ENCODE assay signal across 2 cellular contexts in the genomic region with DNA sequence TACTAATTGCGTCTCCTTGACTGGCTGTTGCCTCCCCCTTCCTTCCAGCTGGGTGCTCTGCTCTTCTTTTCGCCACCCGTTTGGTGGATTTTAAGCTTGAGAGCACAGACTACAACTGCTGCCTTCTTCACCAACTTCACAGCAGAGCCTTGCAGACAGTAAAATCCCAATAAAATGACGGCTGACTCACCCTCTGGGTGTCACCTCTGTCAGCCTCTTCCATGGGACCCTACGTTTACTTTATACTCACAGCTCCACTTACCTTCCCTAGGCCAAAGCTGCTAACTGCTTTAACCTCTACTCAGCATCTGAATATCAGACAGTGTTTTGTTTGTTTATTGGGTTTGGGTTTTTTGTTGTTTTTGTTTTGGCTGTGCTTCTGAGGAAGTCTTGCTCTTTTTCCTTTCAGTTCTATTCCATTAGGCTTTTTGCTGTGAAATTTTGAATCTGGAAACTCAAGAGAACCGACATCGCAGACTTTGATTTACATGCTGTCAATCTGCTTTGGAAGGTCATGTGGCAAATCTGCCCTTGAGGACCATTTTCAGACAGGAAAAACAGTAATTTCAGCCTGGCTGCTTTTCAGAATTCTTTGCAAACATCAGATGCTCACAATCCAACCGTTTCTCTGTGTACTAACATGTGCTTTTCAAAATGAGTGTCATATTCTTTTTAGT.
TF ChIP-seq lines count a peak whose summit lies in the region.

No MANE protein-coding gene starts in this region.

TF ChIP-seq in neural cell, 6 proteins besides CTCF, POLR2A, EP300 and RAD21:
- no peak for TF ChIP-seq POLR2AphosphoS5 (IDR thresholded peaks at IDR 0.05)
- TF ChIP-seq, protein P1, sequence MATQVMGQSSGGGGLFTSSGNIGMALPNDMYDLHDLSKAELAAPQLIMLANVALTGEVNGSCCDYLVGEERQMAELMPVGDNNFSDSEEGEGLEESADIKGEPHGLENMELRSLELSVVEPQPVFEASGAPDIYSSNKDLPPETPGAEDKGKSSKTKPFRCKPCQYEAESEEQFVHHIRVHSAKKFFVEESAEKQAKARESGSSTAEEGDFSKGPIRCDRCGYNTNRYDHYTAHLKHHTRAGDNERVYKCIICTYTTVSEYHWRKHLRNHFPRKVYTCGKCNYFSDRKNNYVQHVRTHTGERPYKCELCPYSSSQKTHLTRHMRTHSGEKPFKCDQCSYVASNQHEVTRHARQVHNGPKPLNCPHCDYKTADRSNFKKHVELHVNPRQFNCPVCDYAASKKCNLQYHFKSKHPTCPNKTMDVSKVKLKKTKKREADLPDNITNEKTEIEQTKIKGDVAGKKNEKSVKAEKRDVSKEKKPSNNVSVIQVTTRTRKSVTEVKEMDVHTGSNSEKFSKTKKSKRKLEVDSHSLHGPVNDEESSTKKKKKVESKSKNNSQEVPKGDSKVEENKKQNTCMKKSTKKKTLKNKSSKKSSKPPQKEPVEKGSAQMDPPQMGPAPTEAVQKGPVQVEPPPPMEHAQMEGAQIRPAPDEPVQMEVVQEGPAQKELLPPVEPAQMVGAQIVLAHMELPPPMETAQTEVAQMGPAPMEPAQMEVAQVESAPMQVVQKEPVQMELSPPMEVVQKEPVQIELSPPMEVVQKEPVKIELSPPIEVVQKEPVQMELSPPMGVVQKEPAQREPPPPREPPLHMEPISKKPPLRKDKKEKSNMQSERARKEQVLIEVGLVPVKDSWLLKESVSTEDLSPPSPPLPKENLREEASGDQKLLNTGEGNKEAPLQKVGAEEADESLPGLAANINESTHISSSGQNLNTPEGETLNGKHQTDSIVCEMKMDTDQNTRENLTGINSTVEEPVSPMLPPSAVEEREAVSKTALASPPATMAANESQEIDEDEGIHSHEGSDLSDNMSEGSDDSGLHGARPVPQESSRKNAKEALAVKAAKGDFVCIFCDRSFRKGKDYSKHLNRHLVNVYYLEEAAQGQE (IDR thresholded peaks at IDR 0.05; ENCODE audit: borderline replicate concordance), result no peak
- peak; percentile 47 for TF ChIP-seq MXI1 (conservative IDR thresholded peaks at IDR 0.05; ENCODE audit: poor library complexity, severe bottlenecking)

TF ChIP-seq in HepG2, 621 proteins besides CTCF, POLR2A, EP300 and RAD21:
- TF ChIP-seq RFXAP (CRISPR knock-in tag; IDR thresholded peaks at IDR 0.05; ENCODE audit: borderline replicate concordance) (no peak), ZNF446 (CRISPR knock-in tag; IDR thresholded peaks at IDR 0.05) (no peak), MAZ (IDR thresholded peaks at IDR 0.05; ENCODE audit: borderline replicate concordance, low read depth, low read length) (no peak), MAZ (CRISPR knock-in tag; IDR thresholded peaks at IDR 0.05; ENCODE audit: low read depth) (no peak), ZNF644 (CRISPR knock-in tag; IDR thresholded peaks at IDR 0.05; ENCODE audit: low read depth) (no peak), NR3C1 (CRISPR knock-in tag; IDR thresholded peaks at IDR 0.05) (no peak), BRCA1 (CRISPR knock-in tag; IDR thresholded peaks at IDR 0.05) (no peak), ZNF777 (CRISPR knock-in tag; IDR thresholded peaks at IDR 0.05) (no peak), TCF7 (IDR thresholded peaks at IDR 0.05; ENCODE audit: low read depth) (no peak), NFE2 (CRISPR knock-in tag; IDR thresholded peaks at IDR 0.05) (no peak), TBL1XR1 (IDR thresholded peaks at IDR 0.05; ENCODE audit: borderline replicate concordance, low read length, partially characterized antibody) (no peak), ZNF619 (CRISPR knock-in tag; IDR thresholded peaks at IDR 0.05) (no peak), U2AF2 (IDR thresholded peaks at IDR 0.05; ENCODE audit: low read depth, low read length) (no peak), RNF2 (conservative IDR thresholded peaks at IDR 0.05; ENCODE audit: low read depth) (no peak), GPN1 (CRISPR knock-in tag; IDR thresholded peaks at IDR 0.05; ENCODE audit: borderline replicate concordance) (no peak), CCAR2 (optimal IDR thresholded peaks at IDR 0.05; ENCODE audit: low read depth, low read length) (no peak)
- TF ChIP-seq, protein P2, sequence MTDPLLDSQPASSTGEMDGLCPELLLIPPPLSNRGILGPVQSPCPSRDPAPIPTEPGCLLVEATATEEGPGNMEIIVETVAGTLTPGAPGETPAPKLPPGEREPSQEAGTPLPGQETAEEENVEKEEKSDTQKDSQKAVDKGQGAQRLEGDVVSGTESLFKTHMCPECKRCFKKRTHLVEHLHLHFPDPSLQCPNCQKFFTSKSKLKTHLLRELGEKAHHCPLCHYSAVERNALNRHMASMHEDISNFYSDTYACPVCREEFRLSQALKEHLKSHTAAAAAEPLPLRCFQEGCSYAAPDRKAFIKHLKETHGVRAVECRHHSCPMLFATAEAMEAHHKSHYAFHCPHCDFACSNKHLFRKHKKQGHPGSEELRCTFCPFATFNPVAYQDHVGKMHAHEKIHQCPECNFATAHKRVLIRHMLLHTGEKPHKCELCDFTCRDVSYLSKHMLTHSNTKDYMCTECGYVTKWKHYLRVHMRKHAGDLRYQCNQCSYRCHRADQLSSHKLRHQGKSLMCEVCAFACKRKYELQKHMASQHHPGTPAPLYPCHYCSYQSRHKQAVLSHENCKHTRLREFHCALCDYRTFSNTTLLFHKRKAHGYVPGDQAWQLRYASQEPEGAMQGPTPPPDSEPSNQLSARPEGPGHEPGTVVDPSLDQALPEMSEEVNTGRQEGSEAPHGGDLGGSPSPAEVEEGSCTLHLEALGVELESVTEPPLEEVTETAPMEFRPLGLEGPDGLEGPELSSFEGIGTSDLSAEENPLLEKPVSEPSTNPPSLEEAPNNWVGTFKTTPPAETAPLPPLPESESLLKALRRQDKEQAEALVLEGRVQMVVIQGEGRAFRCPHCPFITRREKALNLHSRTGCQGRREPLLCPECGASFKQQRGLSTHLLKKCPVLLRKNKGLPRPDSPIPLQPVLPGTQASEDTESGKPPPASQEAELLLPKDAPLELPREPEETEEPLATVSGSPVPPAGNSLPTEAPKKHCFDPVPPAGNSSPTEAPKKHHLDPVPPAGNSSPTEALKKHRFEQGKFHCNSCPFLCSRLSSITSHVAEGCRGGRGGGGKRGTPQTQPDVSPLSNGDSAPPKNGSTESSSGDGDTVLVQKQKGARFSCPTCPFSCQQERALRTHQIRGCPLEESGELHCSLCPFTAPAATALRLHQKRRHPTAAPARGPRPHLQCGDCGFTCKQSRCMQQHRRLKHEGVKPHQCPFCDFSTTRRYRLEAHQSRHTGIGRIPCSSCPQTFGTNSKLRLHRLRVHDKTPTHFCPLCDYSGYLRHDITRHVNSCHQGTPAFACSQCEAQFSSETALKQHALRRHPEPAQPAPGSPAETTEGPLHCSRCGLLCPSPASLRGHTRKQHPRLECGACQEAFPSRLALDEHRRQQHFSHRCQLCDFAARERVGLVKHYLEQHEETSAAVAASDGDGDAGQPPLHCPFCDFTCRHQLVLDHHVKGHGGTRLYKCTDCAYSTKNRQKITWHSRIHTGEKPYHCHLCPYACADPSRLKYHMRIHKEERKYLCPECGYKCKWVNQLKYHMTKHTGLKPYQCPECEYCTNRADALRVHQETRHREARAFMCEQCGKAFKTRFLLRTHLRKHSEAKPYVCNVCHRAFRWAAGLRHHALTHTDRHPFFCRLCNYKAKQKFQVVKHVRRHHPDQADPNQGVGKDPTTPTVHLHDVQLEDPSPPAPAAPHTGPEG (CRISPR knock-in tag; IDR thresholded peaks at IDR 0.05), result no peak
- TF ChIP-seq, protein P3, sequence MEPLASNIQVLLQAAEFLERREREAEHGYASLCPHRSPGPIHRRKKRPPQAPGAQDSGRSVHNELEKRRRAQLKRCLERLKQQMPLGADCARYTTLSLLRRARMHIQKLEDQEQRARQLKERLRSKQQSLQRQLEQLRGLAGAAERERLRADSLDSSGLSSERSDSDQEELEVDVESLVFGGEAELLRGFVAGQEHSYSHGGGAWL (CRISPR knock-in tag; IDR thresholded peaks at IDR 0.05), result no peak
- TF ChIP-seq, protein P4, sequence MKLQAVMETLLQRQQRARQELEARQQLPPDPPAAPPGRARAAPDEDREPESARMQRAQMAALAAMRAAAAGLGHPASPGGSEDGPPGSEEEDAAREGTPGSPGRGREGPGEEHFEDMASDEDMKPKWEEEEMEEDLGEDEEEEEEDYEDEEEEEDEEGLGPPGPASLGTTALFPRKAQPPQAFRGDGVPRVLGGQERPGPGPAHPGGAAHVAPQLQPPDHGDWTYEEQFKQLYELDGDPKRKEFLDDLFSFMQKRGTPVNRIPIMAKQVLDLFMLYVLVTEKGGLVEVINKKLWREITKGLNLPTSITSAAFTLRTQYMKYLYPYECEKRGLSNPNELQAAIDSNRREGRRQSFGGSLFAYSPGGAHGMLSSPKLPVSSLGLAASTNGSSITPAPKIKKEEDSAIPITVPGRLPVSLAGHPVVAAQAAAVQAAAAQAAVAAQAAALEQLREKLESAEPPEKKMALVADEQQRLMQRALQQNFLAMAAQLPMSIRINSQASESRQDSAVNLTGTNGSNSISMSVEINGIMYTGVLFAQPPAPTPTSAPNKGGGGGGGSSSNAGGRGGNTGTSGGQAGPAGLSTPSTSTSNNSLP (IDR thresholded peaks at IDR 0.05; ENCODE audit: low read depth, low read length), result no peak
